ENCODE assay signal across 8 cellular contexts in genomic region chr19:38658462-38659306, GRCh38. TPM values are rescaled to one million over a fixed set of nuclear protein-coding genes. Genes with fewer than 3 reads are reported as not detected.
DNase-seq lines count a peak whose midpoint lies in the region; ATAC-seq, FAIRE-seq and TF ChIP-seq lines count a peak whose summit lies in the region.

No MANE protein-coding gene starts in this region.

- peak overlapping the region; percentile 83 for H3K4me2 ChIP-seq in A549

- 7% methylated on average over 15 of the region's 15 CpGs for WGBS in A549 (ENCODE audit: missing lambda C conversion rate)

- CTCF ChIA-PET in A549 (lab: Yijun Ruan, JAX): interaction anchor here (0.5 to 20.1 kb wide), 20 partner anchors 10 to 430 kb away, joined by 3 to 336 read pairs (median 4); partner anchors contain the start of genes ACTN4 and FAM98C

- TF ChIP-seq EP300 in A549 (IDR thresholded peaks at IDR 0.05): peak; percentile 65 to 73; a peak in 2 of 5 replicates

- TF ChIP-seq POLR2A in A549 (IDR thresholded peaks at IDR 0.05; ENCODE audit: low read length): no peak

- POLR2A ChIA-PET in A549 (lab: Yijun Ruan, JAX): interaction anchor here (1.0 to 4.6 kb wide), 16 partner anchors 8 to 115 kb away, joined by 3 to 47 read pairs (median 5); partner anchors contain the start of genes ACTN4 and EIF3K

- H3K9me3 ChIP-seq in A549: no peaks in the 10 kb centered on the region

- peak; percentile 30 to 38; a peak in 2 of 5 replicates for TF ChIP-seq RAD21 in A549 (conservative IDR thresholded peaks at IDR 0.05 in 1 of 2, IDR thresholded peaks at IDR 0.05 in 1 of 2)

- peak overlapping the region; percentile 87 to 91 for H3K27ac ChIP-seq in A549
- H3K27ac ChIP-seq in VCaP: peak overlapping the region; percentile 88

- H3K4me1 ChIP-seq in A549: peaks cover 98% of the 10 kb centered on the region

- peak; percentile 100 for FAIRE-seq in A549 (lab: Jason Lieb, UNC)

- intact Hi-C loops in Right ventricle myocardium superior (cut with DNase I) (no loop called here), sciatic nerve (cut with DNase I) (no loop called here)

- peak overlapping the region; percentile 25 for H3K4me3 ChIP-seq in A549

- DNase-seq in A549 (ENCODE audit: low read depth in 1 of 2, low spot score in 1 of 2) (peak; percentile 99), HT-29 (ENCODE audit: low spot score) (peak; percentile 99), Right ventricle myocardium superior (no peak), sciatic nerve (ENCODE audit: low spot score) (no peak), T-helper 9 cell (no peak)
- DNase-seq in activated CD4-positive, alpha-beta T cell treated with anti-CD3 and anti-CD28 coated beads, Interleukin-2, amount 50 U/mL, for 48 hours: no peak

- TF ChIP-seq CTCF in A549 (IDR thresholded peaks at IDR 0.05) (no peak), VCaP (conservative IDR thresholded peaks at IDR 0.05) (no peak)

- peak; percentile 82 to 88 for ATAC-seq in A549
- ATAC-seq in Right ventricle myocardium superior (ENCODE audit: poor library complexity): peak; percentile 68
- peak; percentile 72 for ATAC-seq in sciatic nerve
- ATAC-seq in HG02678 (IDR thresholded peaks at IDR 0.05; ENCODE audit: unreplicated experiment): no peak

TF ChIP-seq in A549, 52 proteins besides CTCF, POLR2A, EP300 and RAD21 (continues in another document):
- TF ChIP-seq RCOR1 (IDR thresholded peaks at IDR 0.05; ENCODE audit: low read depth, low read length) (no peak), EHMT2 (IDR thresholded peaks at IDR 0.05; ENCODE audit: low read depth) (no peak), JUN (IDR thresholded peaks at IDR 0.05) (peak; percentile 50 to 53; a peak in 4 of 5 replicates), CHD2 (IDR thresholded peaks at IDR 0.05; ENCODE audit: low read length, partially characterized antibody) (no peak), RFX5 (IDR thresholded peaks at IDR 0.05) (no peak), HEYL (CRISPR knock-in tag; IDR thresholded peaks at IDR 0.05) (no peak), JUNB (IDR thresholded peaks at IDR 0.05) (peak; percentile 82), MYC (IDR thresholded peaks at IDR 0.05; ENCODE audit: borderline replicate concordance, low read length) (no peak), GATA3 (IDR thresholded peaks at IDR 0.05; ENCODE audit: borderline replicate concordance) (peak; percentile 88; the same call in 1 of the 2 replicates), POLR2AphosphoS2 (conservative IDR thresholded peaks at IDR 0.05; ENCODE audit: low read length) (no peak; the same call in 1 of the 2 replicates), BCL3 (IDR thresholded peaks at IDR 0.05) (no peak), FOXS1 (CRISPR knock-in tag; IDR thresholded peaks at IDR 0.05) (peak; percentile 81), CBX2 (IDR thresholded peaks at IDR 0.05; ENCODE audit: borderline replicate concordance, low read depth) (no peak), NFE2L2 (conservative IDR thresholded peaks at IDR 0.05; ENCODE audit: low read length) (no peak), ESRRA (IDR thresholded peaks at IDR 0.05; ENCODE audit: borderline replicate concordance, low read length) (peak; percentile 84), RNF2 (IDR thresholded peaks at IDR 0.05; ENCODE audit: borderline replicate concordance, low read depth) (no peak), HOXA7 (CRISPR knock-in tag; IDR thresholded peaks at IDR 0.05) (peak; percentile 86), HOXB5 (CRISPR knock-in tag; IDR thresholded peaks at IDR 0.05) (peak; percentile 92), TFCP2L1 (CRISPR knock-in tag; IDR thresholded peaks at IDR 0.05) (0 out of 2 replicates have a peak, but pooled peaks have one; percentile 55), SMC3 (IDR thresholded peaks at IDR 0.05) (peak; percentile 44), CHD4 (IDR thresholded peaks at IDR 0.05; ENCODE audit: borderline replicate concordance) (no peak)
- TF ChIP-seq, protein P1, sequence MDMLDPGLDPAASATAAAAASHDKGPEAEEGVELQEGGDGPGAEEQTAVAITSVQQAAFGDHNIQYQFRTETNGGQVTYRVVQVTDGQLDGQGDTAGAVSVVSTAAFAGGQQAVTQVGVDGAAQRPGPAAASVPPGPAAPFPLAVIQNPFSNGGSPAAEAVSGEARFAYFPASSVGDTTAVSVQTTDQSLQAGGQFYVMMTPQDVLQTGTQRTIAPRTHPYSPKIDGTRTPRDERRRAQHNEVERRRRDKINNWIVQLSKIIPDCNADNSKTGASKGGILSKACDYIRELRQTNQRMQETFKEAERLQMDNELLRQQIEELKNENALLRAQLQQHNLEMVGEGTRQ (IDR thresholded peaks at IDR 0.05): no peak
- TF ChIP-seq, protein P2, sequence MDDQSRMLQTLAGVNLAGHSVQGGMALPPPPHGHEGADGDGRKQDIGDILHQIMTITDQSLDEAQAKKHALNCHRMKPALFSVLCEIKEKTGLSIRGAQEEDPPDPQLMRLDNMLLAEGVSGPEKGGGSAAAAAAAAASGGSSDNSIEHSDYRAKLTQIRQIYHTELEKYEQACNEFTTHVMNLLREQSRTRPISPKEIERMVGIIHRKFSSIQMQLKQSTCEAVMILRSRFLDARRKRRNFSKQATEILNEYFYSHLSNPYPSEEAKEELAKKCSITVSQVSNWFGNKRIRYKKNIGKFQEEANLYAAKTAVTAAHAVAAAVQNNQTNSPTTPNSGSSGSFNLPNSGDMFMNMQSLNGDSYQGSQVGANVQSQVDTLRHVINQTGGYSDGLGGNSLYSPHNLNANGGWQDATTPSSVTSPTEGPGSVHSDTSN (IDR thresholded peaks at IDR 0.05): peak; percentile 68
- TF ChIP-seq, protein P3, sequence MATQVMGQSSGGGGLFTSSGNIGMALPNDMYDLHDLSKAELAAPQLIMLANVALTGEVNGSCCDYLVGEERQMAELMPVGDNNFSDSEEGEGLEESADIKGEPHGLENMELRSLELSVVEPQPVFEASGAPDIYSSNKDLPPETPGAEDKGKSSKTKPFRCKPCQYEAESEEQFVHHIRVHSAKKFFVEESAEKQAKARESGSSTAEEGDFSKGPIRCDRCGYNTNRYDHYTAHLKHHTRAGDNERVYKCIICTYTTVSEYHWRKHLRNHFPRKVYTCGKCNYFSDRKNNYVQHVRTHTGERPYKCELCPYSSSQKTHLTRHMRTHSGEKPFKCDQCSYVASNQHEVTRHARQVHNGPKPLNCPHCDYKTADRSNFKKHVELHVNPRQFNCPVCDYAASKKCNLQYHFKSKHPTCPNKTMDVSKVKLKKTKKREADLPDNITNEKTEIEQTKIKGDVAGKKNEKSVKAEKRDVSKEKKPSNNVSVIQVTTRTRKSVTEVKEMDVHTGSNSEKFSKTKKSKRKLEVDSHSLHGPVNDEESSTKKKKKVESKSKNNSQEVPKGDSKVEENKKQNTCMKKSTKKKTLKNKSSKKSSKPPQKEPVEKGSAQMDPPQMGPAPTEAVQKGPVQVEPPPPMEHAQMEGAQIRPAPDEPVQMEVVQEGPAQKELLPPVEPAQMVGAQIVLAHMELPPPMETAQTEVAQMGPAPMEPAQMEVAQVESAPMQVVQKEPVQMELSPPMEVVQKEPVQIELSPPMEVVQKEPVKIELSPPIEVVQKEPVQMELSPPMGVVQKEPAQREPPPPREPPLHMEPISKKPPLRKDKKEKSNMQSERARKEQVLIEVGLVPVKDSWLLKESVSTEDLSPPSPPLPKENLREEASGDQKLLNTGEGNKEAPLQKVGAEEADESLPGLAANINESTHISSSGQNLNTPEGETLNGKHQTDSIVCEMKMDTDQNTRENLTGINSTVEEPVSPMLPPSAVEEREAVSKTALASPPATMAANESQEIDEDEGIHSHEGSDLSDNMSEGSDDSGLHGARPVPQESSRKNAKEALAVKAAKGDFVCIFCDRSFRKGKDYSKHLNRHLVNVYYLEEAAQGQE (IDR thresholded peaks at IDR 0.05): no peak

RNA-seq across cellular contexts. Expression of gene ACTN4, which starts 11.2 kb away (rescaled TPM):
- 605 and 614 TPM in 2 replicates for polyA plus RNA-seq in A549 (2011; rRNA removed)
- 1,005 and 1,074 TPM in 2 replicates for polyA plus RNA-seq in A549 (2012; cell fraction: cytosol; rRNA removed)
- 3,482 and 4,263 TPM in 2 replicates for polyA plus RNA-seq in A549 (2012; cell fraction: nucleus; rRNA removed)
- polyA plus RNA-seq in A549 (2017; fragmentation: RNase III; extraction: RNeasy Plus Mini Kit Qiagen cat#74134 plus additional on column Dnase treatment): 967 to 1,087 TPM (median 1,011 TPM) in 3 replicates
- polyA minus RNA-seq in A549 (2011; rRNA and poly(A)+ RNA removed): 488 and 611 TPM in 2 replicates
- 1,009 and 1,083 TPM in 2 replicates for total RNA-seq in HT-29 (2014; rRNA removed; shearing (Covaris generic))
- 125 TPM for total RNA-seq in Right ventricle myocardium superior
- 597 TPM for total RNA-seq in sciatic nerve

RNA-seq across cellular contexts. Expression of gene EIF3K, which starts 39.7 kb away (rescaled TPM):
- polyA plus RNA-seq in A549 (2011; rRNA removed) (419 and 491 TPM in 2 replicates), A549 (2017; fragmentation: RNase III; extraction: RNeasy Plus Mini Kit Qiagen cat#74134 plus additional on column Dnase treatment) (910 to 1,057 TPM (median 937 TPM) in 3 replicates)
- polyA plus RNA-seq in A549 (2012; cell fraction: cytosol; rRNA removed): 1,849 and 2,120 TPM in 2 replicates
- 1,703 and 2,003 TPM in 2 replicates for polyA plus RNA-seq in A549 (2012; cell fraction: nucleus; rRNA removed)
- 774 and 844 TPM in 2 replicates for polyA minus RNA-seq in A549 (2011; rRNA and poly(A)+ RNA removed)
- 724 and 815 TPM in 2 replicates for total RNA-seq in HT-29 (2014; rRNA removed; shearing (Covaris generic))
- total RNA-seq in Right ventricle myocardium superior (644 TPM), sciatic nerve (168 TPM)

RNA-seq across cellular contexts. Expression of gene MAP4K1, which starts 40.9 kb away (rescaled TPM):
- polyA plus RNA-seq in A549 (2011; rRNA removed) (0.78 and 1.2 TPM in 2 replicates), A549 (2017; fragmentation: RNase III; extraction: RNeasy Plus Mini Kit Qiagen cat#74134 plus additional on column Dnase treatment) (1.3 to 2.6 TPM (median 2.1 TPM) in 3 replicates)
- 1.4 TPM in 2 replicates for polyA plus RNA-seq in A549 (2012; cell fraction: cytosol; rRNA removed)
- polyA plus RNA-seq in A549 (2012; cell fraction: nucleus; rRNA removed): 7.0 and 8.1 TPM in 2 replicates
- polyA minus RNA-seq in A549 (2011; rRNA and poly(A)+ RNA removed): 0.33 and 0.44 TPM in 2 replicates
- 0.36 TPM in 1 of 2 replicates, not detected in the other for total RNA-seq in HT-29 (2014; rRNA removed; shearing (Covaris generic))
- total RNA-seq in Right ventricle myocardium superior (1.3 TPM), sciatic nerve (6.2 TPM)

Comparison
In these comparisons a context has a peak if more than half of its experiments do, and no peak if none do; other contexts are left out.
1. DNase-seq: peak in A549 (2 of 2) and HT-29 (single experiment); none in Right ventricle myocardium superior (single experiment), sciatic nerve (single experiment), activated CD4-positive, alpha-beta T cell treated with anti-CD3 and anti-CD28 coated beads, Interleukin-2, amount 50 U/mL, for 48 hours (0 of 2) and T-helper 9 cell (single experiment).